In genomic region chr9:4662108-4662988, GRCh38 we compare ENCODE assay signal across 1 cellular context.
A peak's percentile ranks its signal among the peaks of the same experiment; 100 is the strongest.
TF ChIP-seq lines count a peak whose summit lies in the region.

Gene PLPP6, plus strand, starts transcription at chr9:4662294. Its CDS starts 82 bp downstream, at chr9:4662376.

TF ChIP-seq in SK-N-SH, 30 proteins besides CTCF, POLR2A, EP300 and RAD21 (continued from another document):
- TF ChIP-seq POLR2AphosphoS5 (IDR thresholded peaks at IDR 0.05; ENCODE audit: low read depth, low read length), result peak; percentile 85
- no peak; the same call in 1 of the 2 replicates for TF ChIP-seq RCOR1 (IDR thresholded peaks at IDR 0.05; ENCODE audit: low read length)
- TF ChIP-seq GATA2 (CRISPR knock-in tag; IDR thresholded peaks at IDR 0.05), result no peak
- TF ChIP-seq, protein P1, sequence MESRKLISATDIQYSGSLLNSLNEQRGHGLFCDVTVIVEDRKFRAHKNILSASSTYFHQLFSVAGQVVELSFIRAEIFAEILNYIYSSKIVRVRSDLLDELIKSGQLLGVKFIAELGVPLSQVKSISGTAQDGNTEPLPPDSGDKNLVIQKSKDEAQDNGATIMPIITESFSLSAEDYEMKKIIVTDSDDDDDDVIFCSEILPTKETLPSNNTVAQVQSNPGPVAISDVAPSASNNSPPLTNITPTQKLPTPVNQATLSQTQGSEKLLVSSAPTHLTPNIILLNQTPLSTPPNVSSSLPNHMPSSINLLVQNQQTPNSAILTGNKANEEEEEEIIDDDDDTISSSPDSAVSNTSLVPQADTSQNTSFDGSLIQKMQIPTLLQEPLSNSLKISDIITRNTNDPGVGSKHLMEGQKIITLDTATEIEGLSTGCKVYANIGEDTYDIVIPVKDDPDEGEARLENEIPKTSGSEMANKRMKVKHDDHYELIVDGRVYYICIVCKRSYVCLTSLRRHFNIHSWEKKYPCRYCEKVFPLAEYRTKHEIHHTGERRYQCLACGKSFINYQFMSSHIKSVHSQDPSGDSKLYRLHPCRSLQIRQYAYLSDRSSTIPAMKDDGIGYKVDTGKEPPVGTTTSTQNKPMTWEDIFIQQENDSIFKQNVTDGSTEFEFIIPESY (IDR thresholded peaks at IDR 0.05; ENCODE audit: borderline replicate concordance, low read depth), result peak; percentile 59; the same call in 1 of the 2 replicates
- peak; percentile 21; the same call in 1 of the 2 replicates for TF ChIP-seq TEAD4 (IDR thresholded peaks at IDR 0.05; ENCODE audit: borderline replicate concordance, insufficient read depth)
- no peak for TF ChIP-seq EZH2phosphoT487 (IDR thresholded peaks at IDR 0.05; ENCODE audit: borderline replicate concordance, low read depth)
- TF ChIP-seq JUND (IDR thresholded peaks at IDR 0.05), result no peak
- TF ChIP-seq REST (IDR thresholded peaks at IDR 0.05; ENCODE audit: low read depth, low read length), result no peak
- peak; percentile 54; the same call in 1 of the 2 replicates for TF ChIP-seq MAX (IDR thresholded peaks at IDR 0.05; ENCODE audit: low read depth)
- TF ChIP-seq PBX3 (IDR thresholded peaks at IDR 0.05), result no peak
- TF ChIP-seq RXRA (IDR thresholded peaks at IDR 0.05; ENCODE audit: borderline replicate concordance, low read depth), result no peak; the same call in 1 of the 2 replicates
- peak; percentile 83 for TF ChIP-seq GABPA (IDR thresholded peaks at IDR 0.05; ENCODE audit: low read depth)
- peak; percentile 28; the same call in 1 of the 2 replicates for TF ChIP-seq TCF12 (IDR thresholded peaks at IDR 0.05)
- peak; percentile 66; the same call in 1 of the 2 replicates for TF ChIP-seq SIN3A (IDR thresholded peaks at IDR 0.05; ENCODE audit: borderline replicate concordance, low read depth, low read length)
- TF ChIP-seq FOSL2 (IDR thresholded peaks at IDR 0.05; ENCODE audit: borderline replicate concordance, low read depth), result no peak
- TF ChIP-seq, protein P2, sequence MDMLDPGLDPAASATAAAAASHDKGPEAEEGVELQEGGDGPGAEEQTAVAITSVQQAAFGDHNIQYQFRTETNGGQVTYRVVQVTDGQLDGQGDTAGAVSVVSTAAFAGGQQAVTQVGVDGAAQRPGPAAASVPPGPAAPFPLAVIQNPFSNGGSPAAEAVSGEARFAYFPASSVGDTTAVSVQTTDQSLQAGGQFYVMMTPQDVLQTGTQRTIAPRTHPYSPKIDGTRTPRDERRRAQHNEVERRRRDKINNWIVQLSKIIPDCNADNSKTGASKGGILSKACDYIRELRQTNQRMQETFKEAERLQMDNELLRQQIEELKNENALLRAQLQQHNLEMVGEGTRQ (IDR thresholded peaks at IDR 0.05; ENCODE audit: borderline replicate concordance, low read depth, low read length), result no peak
- TF ChIP-seq FOXJ3 (CRISPR knock-in tag; IDR thresholded peaks at IDR 0.05), result no peak
- TF ChIP-seq CHD2 (IDR thresholded peaks at IDR 0.05; ENCODE audit: low read length, partially characterized antibody), result peak; percentile 78
- peak; percentile 64; the same call in 1 of the 2 replicates for TF ChIP-seq TAF1 (IDR thresholded peaks at IDR 0.05; ENCODE audit: borderline replicate concordance, low read depth, low read length)
- TF ChIP-seq YY1 (IDR thresholded peaks at IDR 0.05; ENCODE audit: low read depth), result peak; percentile 73
- TF ChIP-seq ELF1 (IDR thresholded peaks at IDR 0.05), result peak; percentile 96
- TF ChIP-seq NFIC (IDR thresholded peaks at IDR 0.05; ENCODE audit: borderline replicate concordance), result no peak
- no peak for TF ChIP-seq MEF2A (IDR thresholded peaks at IDR 0.05; ENCODE audit: borderline replicate concordance, low read depth)
- TF ChIP-seq MXI1 (IDR thresholded peaks at IDR 0.05; ENCODE audit: low read depth, low read length), result peak; percentile 70
- no peak for TF ChIP-seq FOXM1 (IDR thresholded peaks at IDR 0.05; ENCODE audit: low read depth)
